Comparison of ENCODE assay signal across 12 cellular contexts in genomic region chr5:80217667-80218066, GRCh38. TPM values are rescaled to one million over a fixed set of nuclear protein-coding genes. Genes with fewer than 3 reads are reported as not detected.
DNase-seq lines count a peak whose midpoint lies in the region; ATAC-seq and TF ChIP-seq lines count a peak whose summit lies in the region.
"Had no signal": no experiment of that assay in that cellular context is flagged by ENCODE, and none has a peak within 500 bp of the region (broad histone marks: within the 10 kb centered on the region; RNA-seq: fewer than 3 reads in every experiment).

No MANE protein-coding gene starts in this region.

- H2AFZ ChIP-seq in mammary epithelial cell (ENCODE audit: low read depth, low read length) = no peak overlapping the region

- H3K9me3 ChIP-seq in mammary epithelial cell (replicated peaks; ENCODE audit: insufficient read depth, low read length) = no peaks in the 10 kb centered on the region

- intact Hi-C loops in mammary epithelial cell (cut with micrococcal nuclease) = no loop called here
- intact Hi-C loops in MCF 10A (cut with micrococcal nuclease) = no loop called here

- no peak overlapping the region for H3K9ac ChIP-seq in mammary epithelial cell (ENCODE audit: insufficient read depth, low read length)

- CTCF ChIA-PET in mammary epithelial cell (lab: Charles Lee; ENCODE audit: low non-redundant PET) = no interaction called here
- CTCF ChIA-PET in MCF 10A (lab: Yijun Ruan, JAX) = interaction anchor here (0.7 to 0.8 kb wide), 2 partner anchors 26 to 78 kb away, joined by 3 to 7 read pairs; no protein-coding TSS in a partner anchor
- CTCF ChIA-PET in WTC11 (lab: Charles Lee) = interaction anchor here (2.0 kb wide), 1 partner anchor 134 kb away, joined by 6 read pairs; no protein-coding TSS in a partner anchor

- H3K4me1 Mint-ChIP-seq in MCF 10A (ENCODE audit: insufficient read depth, unreplicated experiment) = peaks cover 20% of the 10 kb centered on the region
- peaks cover 80% of the 10 kb centered on the region for H3K4me1 Mint-ChIP-seq in WTC11

- 74% methylated on average over 2 of the region's 2 CpGs for WGBS in mammary epithelial cell (ENCODE audit: low coverage, missing lambda C conversion rate)

- H3K27me3 Mint-ChIP-seq in MCF 10A (ENCODE audit: insufficient read depth, unreplicated experiment) (no peaks in the 10 kb centered on the region), WTC11 (ENCODE audit: low read depth) (no peaks in the 10 kb centered on the region; the same call in 1 of the 2 replicates)

- no peaks in the 10 kb centered on the region for H3K36me3 ChIP-seq in mammary epithelial cell (ENCODE audit: insufficient read depth, low read length)

- no peaks in the 10 kb centered on the region for H4K20me1 ChIP-seq in mammary epithelial cell (ENCODE audit: insufficient read depth, low read length)

- peaks cover 17% of the 10 kb centered on the region for H3K4me1 ChIP-seq in mammary epithelial cell (ENCODE audit: insufficient read depth, low read length)

- BruUV-seq in mammary epithelial cell (replicated peaks; lab: Mats Ljungman, UMichigan) (no TSS peak), MCF 10A (replicated peaks; lab: Mats Ljungman, UMichigan) (no TSS peak)

- in situ Hi-C loops in mammary epithelial cell (cut with MboI; ENCODE audit: low sequenced_read_pairs in 2 of 2) = no loop called here

- TF ChIP-seq CTCF in mammary epithelial cell (conservative IDR thresholded peaks at IDR 0.05 in 1 of 2, IDR thresholded peaks at IDR 0.05 in 1 of 2; ENCODE audit: extremely low read depth in 1 of 2, insufficient read depth in 1 of 2, low read depth in 1 of 2, low read length in 2 of 2) (no peak), MCF 10A (IDR thresholded peaks at IDR 0.05; ENCODE audit: unreplicated experiment) (no peak), WTC11 (IDR thresholded peaks at IDR 0.05) (no peak)

- DNase-seq in mammary epithelial cell (no peak), MCF 10A (ENCODE audit: unreplicated experiment) (no peak), WTC11 (ENCODE audit: low spot score) (no peak), cortex of kidney (lab: John Stamatoyannopoulos, UW) (no peak), HCEC 1CT (no peak), dedifferentiated amniotic fluid mesenchymal stem cell (ENCODE audit: extremely low spot score) (no peak)
- DNase-seq: AML-193, IMR-90, NCI-H1930, SIG-M5 had no signal

- peaks cover 59% of the 10 kb centered on the region for H3K79me2 ChIP-seq in mammary epithelial cell (ENCODE audit: insufficient read depth, low read length)

- H3K9me3 Mint-ChIP-seq in MCF 10A (ENCODE audit: unreplicated experiment) (no peaks in the 10 kb centered on the region), WTC11 (no peaks in the 10 kb centered on the region)

- POLR2A ChIA-PET in MCF 10A (lab: Yijun Ruan, JAX) (interaction anchor here (1.7 kb wide), 1 partner anchor 38 kb away, joined by 4 read pairs; the partner anchor contains the start of gene SERINC5), WTC11 (lab: Charles Lee) (no interaction called here)

- no peak for ATAC-seq in WTC11

- peaks cover 6% of the 10 kb centered on the region for H3K36me3 Mint-ChIP-seq in MCF 10A (ENCODE audit: insufficient read depth, unreplicated experiment)
- peaks cover 12% of the 10 kb centered on the region for H3K36me3 Mint-ChIP-seq in WTC11

- H3K27me3 ChIP-seq in mammary epithelial cell (ENCODE audit: insufficient read depth, low read length) (no peaks in the 10 kb centered on the region), layer of hippocampus (ENCODE audit: control insufficient read depth, insufficient read depth, low read length) (no peaks in the 10 kb centered on the region)

- no peak overlapping the region for H3K4me3 ChIP-seq in mammary epithelial cell (replicated peaks in 1 of 3; ENCODE audit: insufficient read depth in 1 of 3, low read depth in 2 of 3, low read length in 3 of 3)

- no peak overlapping the region for H3K27ac ChIP-seq in mammary epithelial cell (ENCODE audit: insufficient read depth, low read depth, low read length)
- peak overlapping the region; percentile 64 for H3K27ac ChIP-seq in layer of hippocampus (ENCODE audit: low read depth, low read length)
- H3K27ac ChIP-seq in temporal lobe (ENCODE audit: low read depth, low read length) = peak overlapping the region; percentile 70

- dilution Hi-C loops in mammary epithelial cell (cut with HindIII; ENCODE audit: low sequenced_read_pairs) = no loop called here

- H3K27ac Mint-ChIP-seq in MCF 10A (ENCODE audit: low read depth, unreplicated experiment) (no peak overlapping the region), WTC11 (peak overlapping the region; percentile 20; the same call in 1 of the 2 replicates)

- H3K4me3 Mint-ChIP-seq in MCF 10A (ENCODE audit: unreplicated experiment) (no peak overlapping the region), WTC11 (no peak overlapping the region)

- peak overlapping the region; percentile 7 for H3K4me2 ChIP-seq in mammary epithelial cell (ENCODE audit: insufficient read depth, low read depth, low read length)

TF ChIP-seq in WTC11, 78 proteins besides CTCF, POLR2A, EP300 and RAD21:
- TF ChIP-seq ZNF121 (CRISPR knock-in tag; IDR thresholded peaks at IDR 0.05) (no peak), ZNF425 (CRISPR knock-in tag; conservative IDR thresholded peaks at IDR 0.05) (no peak), ZNF423 (CRISPR knock-in tag; IDR thresholded peaks at IDR 0.05) (no peak), ZNF219 (CRISPR knock-in tag; IDR thresholded peaks at IDR 0.05; ENCODE audit: borderline replicate concordance) (no peak), TP53 (CRISPR knock-in tag; IDR thresholded peaks at IDR 0.05) (no peak), ZBTB21 (CRISPR knock-in tag; IDR thresholded peaks at IDR 0.05; ENCODE audit: borderline replicate concordance) (no peak), TCF7 (CRISPR knock-in tag; IDR thresholded peaks at IDR 0.05; ENCODE audit: low read depth) (no peak), ZNF512 (CRISPR knock-in tag; IDR thresholded peaks at IDR 0.05; ENCODE audit: borderline replicate concordance) (no peak), TEAD4 (CRISPR knock-in tag; IDR thresholded peaks at IDR 0.05) (no peak), TEAD1 (CRISPR knock-in tag; IDR thresholded peaks at IDR 0.05) (no peak)
- TF ChIP-seq, protein P1, sequence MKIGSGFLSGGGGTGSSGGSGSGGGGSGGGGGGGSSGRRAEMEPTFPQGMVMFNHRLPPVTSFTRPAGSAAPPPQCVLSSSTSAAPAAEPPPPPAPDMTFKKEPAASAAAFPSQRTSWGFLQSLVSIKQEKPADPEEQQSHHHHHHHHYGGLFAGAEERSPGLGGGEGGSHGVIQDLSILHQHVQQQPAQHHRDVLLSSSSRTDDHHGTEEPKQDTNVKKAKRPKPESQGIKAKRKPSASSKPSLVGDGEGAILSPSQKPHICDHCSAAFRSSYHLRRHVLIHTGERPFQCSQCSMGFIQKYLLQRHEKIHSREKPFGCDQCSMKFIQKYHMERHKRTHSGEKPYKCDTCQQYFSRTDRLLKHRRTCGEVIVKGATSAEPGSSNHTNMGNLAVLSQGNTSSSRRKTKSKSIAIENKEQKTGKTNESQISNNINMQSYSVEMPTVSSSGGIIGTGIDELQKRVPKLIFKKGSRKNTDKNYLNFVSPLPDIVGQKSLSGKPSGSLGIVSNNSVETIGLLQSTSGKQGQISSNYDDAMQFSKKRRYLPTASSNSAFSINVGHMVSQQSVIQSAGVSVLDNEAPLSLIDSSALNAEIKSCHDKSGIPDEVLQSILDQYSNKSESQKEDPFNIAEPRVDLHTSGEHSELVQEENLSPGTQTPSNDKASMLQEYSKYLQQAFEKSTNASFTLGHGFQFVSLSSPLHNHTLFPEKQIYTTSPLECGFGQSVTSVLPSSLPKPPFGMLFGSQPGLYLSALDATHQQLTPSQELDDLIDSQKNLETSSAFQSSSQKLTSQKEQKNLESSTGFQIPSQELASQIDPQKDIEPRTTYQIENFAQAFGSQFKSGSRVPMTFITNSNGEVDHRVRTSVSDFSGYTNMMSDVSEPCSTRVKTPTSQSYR (CRISPR knock-in tag; IDR thresholded peaks at IDR 0.05) = no peak

RNA-seq across cellular contexts. Expression of gene SERINC5, which starts 38.2 kb away (rescaled TPM):
- total RNA-seq in mammary epithelial cell (10 to 100 TPM; 35.5 to 43.1 TPM), MCF 10A (2022) (17.1 and 17.2 TPM in 2 replicates), WTC11 (2021) (128 to 139 TPM (median 139 TPM) in 3 replicates), temporal lobe (45.2 TPM)
- 19.0 TPM for polyA plus RNA-seq in mammary epithelial cell
- 20.8 TPM for polyA minus RNA-seq in mammary epithelial cell
